In genomic region chr2:227719637-227720036, GRCh38 we compare ENCODE assay signal across 26 cellular contexts. TPM values are rescaled to one million over a fixed set of nuclear protein-coding genes. Genes with fewer than 3 reads are reported as not detected.
"Had no signal": no experiment of that assay in that cellular context is flagged by ENCODE, and none has a peak within 500 bp of the region (broad histone marks: within the 10 kb centered on the region; RNA-seq: fewer than 3 reads in every experiment).

No MANE protein-coding gene starts in this region.

- DNase-seq: activated CD4-positive, alpha-beta memory T cell treated with anti-CD3 and anti-CD28 coated beads, Interleukin-2, amount 10 ng/mL, durations not matched to agents 7 days and 5 days; activated CD4-positive, alpha-beta T cell treated with anti-CD3 and anti-CD28 coated beads, Interleukin-2, amount 10 ng/mL, durations not matched to agents 7 days and 5 days; activated CD4-positive, CD25-positive, alpha-beta regulatory T cell; activated gamma-delta T cell treated with Interleukin-2 at 50 U/mL for 16 hours; activated naive CD4-positive, alpha-beta T cell treated with anti-CD3 and anti-CD28 coated beads, Interleukin-2, amount 10 ng/mL, durations not matched to agents 7 days and 5 days; activated naive CD8-positive, alpha-beta T cell treated with anti-CD3 and anti-CD28 coated beads for 36 hours; activated T-cell treated with anti-CD3 and anti-CD28 coated beads, Interleukin-2, amount 50 U/mL, for 72 hours; anterior cingulate cortex; caudate nucleus; MV-4-11; NCI-H1105; NCI-H146; NCI-H187 treated with DMSO at 0.1 percent for 48 hours; NCI-H2081 treated with DMSO at 0.1 percent for 48 hours; NCI-H510A; NCI-H526 treated with DMSO at 0.1 percent for 48 hours; NCI-H82; SIG-M5; T-helper 1 cell had no signal

- H3K27ac ChIP-seq: VCaP had no signal

RNA-seq across cellular contexts. Expression of gene SLC19A3, which starts 1.8 kb away (rescaled TPM):
- total RNA-seq: activated CD4-positive, alpha-beta memory T cell treated with anti-CD3 and anti-CD28 coated beads, Interleukin-2, amount 10 ng/mL, durations not matched to agents 7 days and 5 days; activated CD4-positive, alpha-beta T cell treated with anti-CD3 and anti-CD28 coated beads, Interleukin-2, amount 10 ng/mL, durations not matched to agents 7 days and 5 days; activated CD8-positive, alpha-beta memory T cell treated with anti-CD3 and anti-CD28 coated beads for 36 hours; activated naive CD8-positive, alpha-beta T cell treated with anti-CD3 and anti-CD28 coated beads for 36 hours; activated T-cell treated with anti-CD3 and anti-CD28 coated beads, Interleukin-2, amount 50 U/mL, for 72 hours; activated T-helper 2 cell treated with anti-CD3 and anti-CD28 coated beads, Interferon-gamma antibody, Interleukin-2, Interleukin-4, amounts not matched to agents 10 μg/mL and 5 μg/mL and 100 μg/mL, durations not matched to agents 14 hours and 24 hours and 36 hours; OCI-LY7; RPMI7951; T-helper 2 cell treated with Interferon-gamma antibody and Interleukin-4, amounts not matched to agents 100 ng/mL and 5 ng/mL, for 36 hours had no signal

RNA-seq across cellular contexts. Expression of gene SCYGR6, which starts 4.9 kb away (rescaled TPM):
- total RNA-seq: activated CD4-positive, alpha-beta memory T cell treated with anti-CD3 and anti-CD28 coated beads, Interleukin-2, amount 10 ng/mL, durations not matched to agents 7 days and 5 days; activated CD4-positive, alpha-beta T cell treated with anti-CD3 and anti-CD28 coated beads, Interleukin-2, amount 10 ng/mL, durations not matched to agents 7 days and 5 days; activated CD8-positive, alpha-beta memory T cell treated with anti-CD3 and anti-CD28 coated beads for 36 hours; activated naive CD8-positive, alpha-beta T cell treated with anti-CD3 and anti-CD28 coated beads for 36 hours; activated T-cell treated with anti-CD3 and anti-CD28 coated beads, Interleukin-2, amount 50 U/mL, for 72 hours; activated T-helper 2 cell treated with anti-CD3 and anti-CD28 coated beads, Interferon-gamma antibody, Interleukin-2, Interleukin-4, amounts not matched to agents 10 μg/mL and 5 μg/mL and 100 μg/mL, durations not matched to agents 14 hours and 24 hours and 36 hours; cerebellum; OCI-LY7; RPMI7951; T-helper 2 cell treated with Interferon-gamma antibody and Interleukin-4, amounts not matched to agents 100 ng/mL and 5 ng/mL, for 36 hours had no signal

RNA-seq across cellular contexts. Expression of gene SCYGR7, which starts 8.5 kb away (rescaled TPM):
- total RNA-seq: activated CD4-positive, alpha-beta memory T cell treated with anti-CD3 and anti-CD28 coated beads, Interleukin-2, amount 10 ng/mL, durations not matched to agents 7 days and 5 days; activated CD4-positive, alpha-beta T cell treated with anti-CD3 and anti-CD28 coated beads, Interleukin-2, amount 10 ng/mL, durations not matched to agents 7 days and 5 days; activated CD8-positive, alpha-beta memory T cell treated with anti-CD3 and anti-CD28 coated beads for 36 hours; activated naive CD8-positive, alpha-beta T cell treated with anti-CD3 and anti-CD28 coated beads for 36 hours; activated T-cell treated with anti-CD3 and anti-CD28 coated beads, Interleukin-2, amount 50 U/mL, for 72 hours; activated T-helper 2 cell treated with anti-CD3 and anti-CD28 coated beads, Interferon-gamma antibody, Interleukin-2, Interleukin-4, amounts not matched to agents 10 μg/mL and 5 μg/mL and 100 μg/mL, durations not matched to agents 14 hours and 24 hours and 36 hours; cerebellum; OCI-LY7; RPMI7951; T-helper 2 cell treated with Interferon-gamma antibody and Interleukin-4, amounts not matched to agents 100 ng/mL and 5 ng/mL, for 36 hours had no signal

RNA-seq across cellular contexts. Expression of gene SCYGR8, which starts 26.1 kb away (rescaled TPM):
- total RNA-seq: activated CD4-positive, alpha-beta memory T cell treated with anti-CD3 and anti-CD28 coated beads, Interleukin-2, amount 10 ng/mL, durations not matched to agents 7 days and 5 days; activated CD4-positive, alpha-beta T cell treated with anti-CD3 and anti-CD28 coated beads, Interleukin-2, amount 10 ng/mL, durations not matched to agents 7 days and 5 days; activated CD8-positive, alpha-beta memory T cell treated with anti-CD3 and anti-CD28 coated beads for 36 hours; activated naive CD8-positive, alpha-beta T cell treated with anti-CD3 and anti-CD28 coated beads for 36 hours; activated T-cell treated with anti-CD3 and anti-CD28 coated beads, Interleukin-2, amount 50 U/mL, for 72 hours; activated T-helper 2 cell treated with anti-CD3 and anti-CD28 coated beads, Interferon-gamma antibody, Interleukin-2, Interleukin-4, amounts not matched to agents 10 μg/mL and 5 μg/mL and 100 μg/mL, durations not matched to agents 14 hours and 24 hours and 36 hours; cerebellum; OCI-LY7; RPMI7951; T-helper 2 cell treated with Interferon-gamma antibody and Interleukin-4, amounts not matched to agents 100 ng/mL and 5 ng/mL, for 36 hours had no signal

RNA-seq across cellular contexts. Expression of gene SCYGR5, which starts 53.0 kb away (rescaled TPM):
- total RNA-seq: activated CD4-positive, alpha-beta memory T cell treated with anti-CD3 and anti-CD28 coated beads, Interleukin-2, amount 10 ng/mL, durations not matched to agents 7 days and 5 days; activated CD4-positive, alpha-beta T cell treated with anti-CD3 and anti-CD28 coated beads, Interleukin-2, amount 10 ng/mL, durations not matched to agents 7 days and 5 days; activated CD8-positive, alpha-beta memory T cell treated with anti-CD3 and anti-CD28 coated beads for 36 hours; activated naive CD8-positive, alpha-beta T cell treated with anti-CD3 and anti-CD28 coated beads for 36 hours; activated T-cell treated with anti-CD3 and anti-CD28 coated beads, Interleukin-2, amount 50 U/mL, for 72 hours; activated T-helper 2 cell treated with anti-CD3 and anti-CD28 coated beads, Interferon-gamma antibody, Interleukin-2, Interleukin-4, amounts not matched to agents 10 μg/mL and 5 μg/mL and 100 μg/mL, durations not matched to agents 14 hours and 24 hours and 36 hours; cerebellum; OCI-LY7; RPMI7951; T-helper 2 cell treated with Interferon-gamma antibody and Interleukin-4, amounts not matched to agents 100 ng/mL and 5 ng/mL, for 36 hours had no signal
